Comparison of ENCODE assay signal across 2 cellular contexts in genomic region chr6:74807701-74808100, GRCh38.
TF ChIP-seq lines count a peak whose summit lies in the region.

No MANE protein-coding gene starts in this region.

TF ChIP-seq in IMR-90, 13 proteins besides CTCF, POLR2A, EP300 and RAD21:
- TF ChIP-seq BHLHE40 (IDR thresholded peaks at IDR 0.05; ENCODE audit: low read depth, low read length) (no peak), NFE2L2 (IDR thresholded peaks at IDR 0.05; ENCODE audit: low read depth, low read length) (no peak), SMC3 (IDR thresholded peaks at IDR 0.05; ENCODE audit: low read depth, low read length) (no peak), CEBPB (IDR thresholded peaks at IDR 0.05; ENCODE audit: low read depth, low read length) (no peak), ELK1 (IDR thresholded peaks at IDR 0.05; ENCODE audit: borderline replicate concordance, low read depth, low read length) (no peak), RCOR1 (IDR thresholded peaks at IDR 0.05; ENCODE audit: insufficient replicate concordance, low read length) (no peak), CHD1 (IDR thresholded peaks at IDR 0.05; ENCODE audit: low read depth, low read length) (no peak), RFX5 (IDR thresholded peaks at IDR 0.05; ENCODE audit: low read depth, low read length) (no peak), FOS (IDR thresholded peaks at IDR 0.05; ENCODE audit: low read depth, low read length) (no peak), USF2 (IDR thresholded peaks at IDR 0.05; ENCODE audit: low read depth, low read length) (no peak), MAFK (IDR thresholded peaks at IDR 0.05; ENCODE audit: low read depth, low read length) (no peak), MAZ (IDR thresholded peaks at IDR 0.05; ENCODE audit: borderline replicate concordance, low read depth, low read length) (no peak), MXI1 (IDR thresholded peaks at IDR 0.05; ENCODE audit: borderline replicate concordance, low read depth, low read length) (no peak)

TF ChIP-seq in H1, 55 proteins besides CTCF, POLR2A, EP300 and RAD21:
- no peak for TF ChIP-seq BACH1 (IDR thresholded peaks at IDR 0.05; ENCODE audit: low read length)
- TF ChIP-seq E2F6 (IDR thresholded peaks at IDR 0.05): no peak
- no peak for TF ChIP-seq EGR1 (IDR thresholded peaks at IDR 0.05; ENCODE audit: borderline replicate concordance, low read depth, low read length)
- no peak for TF ChIP-seq GABPA (IDR thresholded peaks at IDR 0.05; ENCODE audit: borderline replicate concordance, insufficient read depth, low read length)
- no peak for TF ChIP-seq TEAD4 (IDR thresholded peaks at IDR 0.05; ENCODE audit: low read depth, low read length)
- no peak for TF ChIP-seq EZH2 (IDR thresholded peaks at IDR 0.05; ENCODE audit: low read depth, low read length, severe bottlenecking)
- no peak for TF ChIP-seq CBX5 (IDR thresholded peaks at IDR 0.05; ENCODE audit: low read depth, low read length)
- no peak for TF ChIP-seq GTF2F1 (IDR thresholded peaks at IDR 0.05; ENCODE audit: borderline replicate concordance, low read depth, low read length)
- TF ChIP-seq CHD2 (IDR thresholded peaks at IDR 0.05; ENCODE audit: low read length): no peak
- no peak for TF ChIP-seq USF2 (IDR thresholded peaks at IDR 0.05; ENCODE audit: low read length)
- no peak for TF ChIP-seq SAP30 (IDR thresholded peaks at IDR 0.05; ENCODE audit: insufficient read depth, insufficient replicate concordance, low read length)
- no peak for TF ChIP-seq TCF12 (IDR thresholded peaks at IDR 0.05; ENCODE audit: low read depth, low read length)
- TF ChIP-seq ZNF274 (IDR thresholded peaks at IDR 0.05; ENCODE audit: borderline replicate concordance, extremely low read depth, low read length): no peak
- no peak for TF ChIP-seq KDM4A (IDR thresholded peaks at IDR 0.05; ENCODE audit: low read depth, low read length, severe bottlenecking)
- TF ChIP-seq KDM1A (IDR thresholded peaks at IDR 0.05; ENCODE audit: borderline replicate concordance, low read length): no peak
